In genomic region chr17:65498831-65499230, GRCh38 we compare ENCODE assay signal across 17 cellular contexts.
A peak's percentile ranks its signal among the peaks of the same experiment; 100 is the strongest.
DNase-seq lines count a peak whose midpoint lies in the region; ATAC-seq lines count a peak whose summit lies in the region.
"Had no signal": no experiment of that assay in that cellular context is flagged by ENCODE, and none has a peak within 500 bp of the region (broad histone marks: within the 10 kb centered on the region; RNA-seq: fewer than 3 reads in every experiment).

No MANE protein-coding gene starts in this region.

- in situ Hi-C loops in G401 (cut with HindIII; ENCODE audit: low sequenced_read_pairs): no loop called here

- no peak for ATAC-seq in HG02981 (IDR thresholded peaks at IDR 0.05; ENCODE audit: unreplicated experiment)
- ATAC-seq: HepG2, Panc1 had no signal

- DNase-seq in G401 (ENCODE audit: low spot score) (peak; percentile 34), cerebellum (ENCODE audit: low spot score) (peak; percentile 13), islet precursor cell (peak; percentile 74), pons (ENCODE audit: low spot score) (peak; percentile 64), UCSD-AML1 (lab: John Stamatoyannopoulos, UW; ENCODE audit: unreplicated experiment) (no peak), ecto neural progenitor cell (ENCODE audit: low spot score) (no peak)
- DNase-seq: ACHN, DMS 273 treated with DMSO at 0.1 percent for 48 hours, GDM1, GOT3, KBM-7, NCI-H1105 treated with DMSO at 0.1 percent for 48 hours, NCI-H1694, NCI-H2081 treated with DMSO at 0.1 percent for 48 hours had no signal

Comparison
In these comparisons a context has a peak if more than half of its experiments do, and no peak if none do; other contexts are left out.
1. DNase-seq: peak in G401 (single experiment), cerebellum (single experiment), islet precursor cell (single experiment) and pons (single experiment); none in UCSD-AML1 (single experiment) and ecto neural progenitor cell (single experiment).